In genomic region chr12:63770375-63770774, GRCh38 we compare ENCODE assay signal across 9 cellular contexts.
"Had no signal": no experiment of that assay in that cellular context is flagged by ENCODE, and none has a peak within 500 bp of the region (broad histone marks: within the 10 kb centered on the region; RNA-seq: fewer than 3 reads in every experiment).

No MANE protein-coding gene starts in this region.

- H2AFZ ChIP-seq: GM23248 had no signal

- H3K27ac ChIP-seq: GM23248 had no signal

- ATAC-seq: K562 had no signal

- H3K4me3 Mint-ChIP-seq: HFFc6 had no signal

- H3K9ac ChIP-seq: GM23248 had no signal

- H3K27ac Mint-ChIP-seq: HFFc6 had no signal

- H3K4me3 ChIP-seq: GM23248, HAP-1, K562 had no signal

- H3K4me1 ChIP-seq: HAP-1 had no signal

- FAIRE-seq: HTR-8/SVneo, K562 had no signal

- DNase-seq: GM23248, GOT3, H7, HFFc6, Kasumi-1, KG1 had no signal

- H3K36me3 ChIP-seq: HAP-1 had no signal
